Comparison of ENCODE assay signal across 8 cellular contexts in the genomic region with DNA sequence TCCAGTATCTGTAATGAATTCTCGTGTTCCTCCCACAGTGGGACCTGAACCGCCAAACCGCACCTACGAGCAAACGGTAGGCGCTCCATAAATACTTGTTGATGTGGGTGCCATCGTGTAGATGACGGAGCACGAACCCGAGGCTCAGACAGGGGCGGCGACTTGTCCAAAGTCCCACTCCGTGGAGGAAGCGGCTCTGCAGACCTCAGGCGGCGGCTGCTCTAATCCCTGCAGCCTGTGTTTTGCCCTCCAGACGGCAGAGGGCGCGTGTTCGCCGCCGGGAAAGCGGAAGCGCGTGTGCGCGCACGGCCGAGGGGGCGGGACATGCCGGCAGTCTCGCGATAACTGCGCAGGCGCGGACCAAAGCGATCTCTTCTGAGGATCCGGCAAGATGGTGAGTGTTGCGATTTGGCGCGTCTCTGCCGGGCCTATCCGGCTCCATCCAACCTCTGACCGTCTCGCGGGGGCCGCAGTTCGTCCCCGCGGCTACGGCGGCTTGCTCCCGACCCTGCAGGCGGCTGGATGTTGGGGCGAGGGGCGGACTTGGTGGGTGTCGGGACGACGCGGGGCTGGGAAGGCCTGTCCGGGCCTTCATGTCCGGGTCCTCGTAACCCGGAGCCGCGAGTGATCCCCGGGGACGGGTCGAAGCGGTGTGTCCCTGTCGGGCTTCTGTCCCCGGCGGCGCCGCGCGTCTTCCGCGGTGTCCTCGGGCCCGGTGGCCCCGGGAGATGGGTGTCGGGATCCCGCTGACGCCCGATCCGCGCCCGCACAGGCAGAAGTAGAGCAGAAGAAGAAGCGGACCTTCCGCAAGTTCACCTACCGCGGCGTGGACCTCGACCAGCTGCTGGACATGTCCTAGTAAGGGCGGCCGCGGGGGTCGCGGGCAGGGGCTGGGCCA. TPM values are rescaled to one million over a fixed set of nuclear protein-coding genes. Genes with fewer than 3 reads are reported as not detected.
A peak's percentile ranks its signal among the peaks of the same experiment; 100 is the strongest.
DNase-seq lines count a peak whose midpoint lies in the region; ATAC-seq and TF ChIP-seq lines count a peak whose summit lies in the region.

Gene RPS15, plus strand, starts transcription at position 362 of the 898 bp plus-strand sequence. Its CDS starts 30 bp downstream, at position 392.

- DNase-seq in AG04450 (ENCODE audit: low read depth, low spot score) (peak; percentile 92), NCI-H2227 treated with DMSO at 0.1 percent for 48 hours (lab: John Stamatoyannopoulos, UW) (peak; percentile 87), mammary epithelial cell (peak; percentile 91), immature natural killer cell (peak; percentile 94 to 97 (median 96)), smooth muscle cell of the brain vasculature (ENCODE audit: low read depth, low spot score) (peak; percentile 89)

- H3K79me2 ChIP-seq in mammary epithelial cell (ENCODE audit: insufficient read depth, low read length), result peaks cover 55% of the 10 kb centered on the region

- H3K9ac ChIP-seq in mammary epithelial cell (ENCODE audit: insufficient read depth, low read length), result peak within 1 kb of the TSS; percentile 95

- intact Hi-C loops in mammary epithelial cell (cut with micrococcal nuclease), result loop anchor here (2.0 kb wide), 3 partner anchors 31 to 159 kb away; partner anchors contain the start of gene DAZAP1

- peak within 1 kb of the TSS; percentile 99 for H3K4me2 ChIP-seq in mammary epithelial cell (ENCODE audit: insufficient read depth, low read depth, low read length)

- ATAC-seq in GM18870 (IDR thresholded peaks at IDR 0.05; ENCODE audit: unreplicated experiment), result peak; percentile 66
- peak; percentile 68 for ATAC-seq in HG03159 (IDR thresholded peaks at IDR 0.05; ENCODE audit: unreplicated experiment)

- H3K9me3 Mint-ChIP-seq in immature natural killer cell, result no peaks in the 10 kb centered on the region

- TF ChIP-seq CTCF in AG04450 (IDR thresholded peaks at IDR 0.05; ENCODE audit: low read depth, low read length) (peak; percentile 90), WI38 (IDR thresholded peaks at IDR 0.05; ENCODE audit: low read depth, low read length) (peak; percentile 83), mammary epithelial cell (conservative IDR thresholded peaks at IDR 0.05 in 1 of 2, IDR thresholded peaks at IDR 0.05 in 1 of 2; ENCODE audit: extremely low read depth in 1 of 2, insufficient read depth in 1 of 2, low read depth in 1 of 2, low read length in 2 of 2) (peak; percentile 87 to 95)

- peak within 1 kb of the TSS; percentile 38 for H2AFZ ChIP-seq in mammary epithelial cell (ENCODE audit: low read depth, low read length)

- CTCF ChIA-PET in AG04450 (lab: Charles Lee), result interaction anchor here (0.6 kb wide), 1 partner anchor 717 kb away, joined by 4 read pairs; no protein-coding TSS in a partner anchor
- CTCF ChIA-PET in mammary epithelial cell (lab: Charles Lee; ENCODE audit: low non-redundant PET), result no interaction called here

- in situ Hi-C loops in mammary epithelial cell (cut with MboI; ENCODE audit: low sequenced_read_pairs in 2 of 2), result no loop called here

- POLR2A ChIA-PET in AG04450 (lab: Yijun Ruan, JAX), result interaction anchor here (0.7 kb wide), 1 partner anchor 194 kb away, joined by 3 read pairs; no protein-coding TSS in a partner anchor

- H3K27ac ChIP-seq in AG04450 (ENCODE audit: low read depth, low read length) (peak within 1 kb of the TSS; percentile 94), mammary epithelial cell (ENCODE audit: insufficient read depth, low read depth, low read length) (peak within 1 kb of the TSS; percentile 81)

- H3K27ac Mint-ChIP-seq in immature natural killer cell, result peak within 1 kb of the TSS; percentile 91 to 97 (median 94)

- peaks cover 22 to 37% of the 10 kb centered on the region in 2 donors for H3K4me1 Mint-ChIP-seq in immature natural killer cell

- H4K20me1 ChIP-seq in mammary epithelial cell (ENCODE audit: insufficient read depth, low read length), result peaks cover 9% of the 10 kb centered on the region

- peaks cover 5 to 14% (median 12%) of the 10 kb centered on the region in 3 donors for H3K27me3 Mint-ChIP-seq in immature natural killer cell (ENCODE audit: low read depth in 3 of 3)

- H3K9me3 ChIP-seq in AG04450 (ENCODE audit: control insufficient read depth, insufficient read depth, low read length) (peaks cover 6% of the 10 kb centered on the region; the same call in 1 of the 2 replicates), mammary epithelial cell (replicated peaks; ENCODE audit: insufficient read depth, low read length) (no peaks in the 10 kb centered on the region)

- no peaks in the 10 kb centered on the region for H3K27me3 ChIP-seq in AG04450 (ENCODE audit: control insufficient read depth, insufficient read depth, low read length)
- H3K27me3 ChIP-seq in mammary epithelial cell (ENCODE audit: insufficient read depth, low read length), result no peaks in the 10 kb centered on the region

- TSS peak; percentile 72 for BruUV-seq in mammary epithelial cell (replicated peaks; lab: Mats Ljungman, UMichigan)

- 3% methylated on average over 52 of the region's 100 CpGs for WGBS in mammary epithelial cell (ENCODE audit: low coverage, missing lambda C conversion rate)

- H3K4me1 ChIP-seq in mammary epithelial cell (ENCODE audit: insufficient read depth, low read length), result peaks cover 23% of the 10 kb centered on the region

- H3K36me3 ChIP-seq in mammary epithelial cell (ENCODE audit: insufficient read depth, low read length), result peaks cover 24% of the 10 kb centered on the region

- peak within 1 kb of the TSS; percentile 95 to 99 (median 96) for H3K4me3 Mint-ChIP-seq in immature natural killer cell

- peaks cover 0 to 11% (median 3%) of the 10 kb centered on the region in 3 donors for H3K36me3 Mint-ChIP-seq in immature natural killer cell

- H3K4me3 ChIP-seq in AG04450 (ENCODE audit: low read depth, low read length), result peak within 1 kb of the TSS; percentile 61
- peak within 1 kb of the TSS; percentile 73 for H3K4me3 ChIP-seq in WI38 (ENCODE audit: low read depth, low read length)
- H3K4me3 ChIP-seq in mammary epithelial cell (replicated peaks in 1 of 3; ENCODE audit: insufficient read depth in 1 of 3, low read depth in 2 of 3, low read length in 3 of 3), result peak within 1 kb of the TSS; percentile 87 to 99 (median 89)

- dilution Hi-C loops in mammary epithelial cell (cut with HindIII; ENCODE audit: low sequenced_read_pairs), result no loop called here

RNA-seq across cellular contexts. Expression of gene RPS15, which starts in this region (rescaled TPM):
- polyA plus RNA-seq in AG04450 (2011; rRNA removed) (596 and 980 TPM in 2 replicates), mammary epithelial cell (2,121 TPM), immature natural killer cell (1,000 to 10,000 TPM; 1,383 to 2,244 (median 1,622) TPM)
- 440 and 566 TPM in 2 replicates for polyA minus RNA-seq in AG04450 (2011; rRNA and poly(A)+ RNA removed)
- total RNA-seq in mammary epithelial cell, result 100 to 1,000 TPM; 318 to 950 TPM
- polyA minus RNA-seq in mammary epithelial cell, result 372 TPM

Comparison
In these comparisons a context has a peak if more than half of its experiments do, and no peak if none do; other contexts are left out.
1. Peak in every context shown above with its lines: DNase-seq, ATAC-seq, H3K4me3 ChIP-seq and H3K27ac ChIP-seq.